ENCODE assay signal across 25 cellular contexts in the genomic region with DNA sequence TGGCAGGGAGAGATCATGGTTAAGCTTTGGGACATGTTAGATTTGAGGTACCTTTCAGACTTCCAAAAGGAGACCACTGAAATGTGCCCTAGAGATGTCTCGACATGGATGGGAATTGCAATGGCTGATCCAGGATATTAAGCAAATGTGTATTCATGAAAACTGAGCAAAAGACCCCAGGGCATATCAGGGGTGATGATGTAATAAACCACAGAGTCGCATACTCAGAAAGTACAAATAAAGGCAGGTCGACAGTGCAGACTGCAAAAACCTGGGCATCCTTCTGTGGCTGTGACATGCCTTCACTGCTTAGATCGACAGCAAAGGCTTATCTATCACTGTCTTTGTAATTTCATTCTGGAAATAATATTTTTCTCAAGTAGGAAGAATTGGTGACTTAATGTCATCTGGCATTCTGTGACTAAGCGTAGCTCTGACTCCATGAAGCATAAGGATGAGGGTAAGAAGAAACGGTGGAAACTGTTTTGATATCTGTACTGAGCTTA.
"Had no signal": no experiment of that assay in that cellular context is flagged by ENCODE, and none has a peak within 500 bp of the region (broad histone marks: within the 10 kb centered on the region; RNA-seq: fewer than 3 reads in every experiment).

No MANE protein-coding gene starts in this region.

- H3K79me2 ChIP-seq: hepatocyte had no signal

- H3K36me3 ChIP-seq: gastroesophageal sphincter, left ventricle myocardium inferior, stomach, tibial artery had no signal

- H3K36me3 Mint-ChIP-seq: activated naive CD4-positive, alpha-beta T cell treated with anti-CD3 and anti-CD28 coated beads, Interleukin-2, amount 10 ng/mL, durations not matched to agents 7 days and 5 days; activated naive CD8-positive, alpha-beta T cell treated with anti-CD3 and anti-CD28 coated beads, Interleukin-2, amount 10 ng/mL, durations not matched to agents 7 days and 5 days; natural killer cell; stimulated activated naive B cell treated with anti-CD40 and anti-IgM and Interleukin-4, amounts not matched to agents 10 μg/mL and 1 μg/mL and 100 μg/mL, for 72 hours had no signal

- H3K27ac ChIP-seq: gastroesophageal sphincter, hepatocyte, left ventricle myocardium inferior, stomach, tibial artery, VCaP had no signal

- H3K27me3 Mint-ChIP-seq: central memory CD8-positive, alpha-beta T cell had no signal

- H3K27me3 ChIP-seq: gastroesophageal sphincter, hepatocyte, stomach, tibial artery had no signal

- H2AFZ ChIP-seq: hepatocyte had no signal

- H3K4me1 ChIP-seq: gastroesophageal sphincter, left ventricle myocardium inferior, stomach had no signal

- H3K4me2 ChIP-seq: hepatocyte had no signal

- H3K4me3 ChIP-seq: gastroesophageal sphincter, hepatocyte, left ventricle myocardium inferior, lung, stomach, tibial artery had no signal

- ATAC-seq: activated CD4-positive, CD25-positive, alpha-beta regulatory T cell treated with anti-CD3 and anti-CD28 coated beads, Interleukin-2, amount 50 U/mL, for 24 hours; gastroesophageal sphincter; natural killer cell; right cardiac atrium; stimulated activated naive B cell treated with anti-CD40 and anti-IgM and Interleukin-4, amounts not matched to agents 10 μg/mL and 1 μg/mL and 100 μg/mL, for 72 hours had no signal

- H3K27ac Mint-ChIP-seq: activated naive CD4-positive, alpha-beta T cell treated with anti-CD3 and anti-CD28 coated beads, Interleukin-2, amount 10 ng/mL, durations not matched to agents 7 days and 5 days; activated naive CD8-positive, alpha-beta T cell treated with anti-CD3 and anti-CD28 coated beads, Interleukin-2, amount 10 ng/mL, durations not matched to agents 7 days and 5 days; natural killer cell; stimulated activated naive B cell treated with anti-CD40 and anti-IgM and Interleukin-4, amounts not matched to agents 10 μg/mL and 1 μg/mL and 100 μg/mL, for 72 hours had no signal

- DNase-seq: activated CD4-positive, alpha-beta T cell treated with anti-CD3 and anti-CD28 coated beads for 48 hours; activated CD4-positive, alpha-beta T cell treated with anti-CD3 and anti-CD28 coated beads, Interleukin-2, amount 50 U/mL, for 48 hours; activated CD8-positive, alpha-beta memory T cell treated with anti-CD3 and anti-CD28 coated beads for 24 hours; activated gamma-delta T cell; activated naive CD4-positive, alpha-beta T cell treated with anti-CD3 and anti-CD28 coated beads, Interleukin-2, amount 10 ng/mL, durations not matched to agents 7 days and 5 days; activated naive CD8-positive, alpha-beta T cell treated with anti-CD3 and anti-CD28 coated beads, Interleukin-2, amount 10 ng/mL, durations not matched to agents 7 days and 5 days; amniotic stem cell; dermis blood vessel endothelial cell; effector CD4-positive, alpha-beta T cell; islet precursor cell; left ventricle myocardium inferior; mesendoderm; natural killer cell; right cardiac atrium; stimulated activated CD4-positive, alpha-beta T cell treated with anti-CD3 and anti-CD28 coated beads, Interleukin-15, amount 100 ng/mL, for 24 hours; stimulated activated CD4-positive, alpha-beta T cell treated with anti-CD3 and anti-CD28 coated beads, Interleukin-2, amount 100 ng/mL, for 24 hours; stimulated activated naive B cell treated with anti-CD40 and anti-IgM and Interleukin-4, amounts not matched to agents 10 μg/mL and 1 μg/mL and 100 μg/mL, for 72 hours; stomach; tibial artery had no signal

- H3K4me1 Mint-ChIP-seq: activated naive CD4-positive, alpha-beta T cell treated with anti-CD3 and anti-CD28 coated beads, Interleukin-2, amount 10 ng/mL, durations not matched to agents 7 days and 5 days; central memory CD8-positive, alpha-beta T cell; natural killer cell; stimulated activated naive B cell treated with anti-CD40 and anti-IgM and Interleukin-4, amounts not matched to agents 10 μg/mL and 1 μg/mL and 100 μg/mL, for 72 hours had no signal

- H3K9me3 ChIP-seq: gastroesophageal sphincter, left ventricle myocardium inferior, stomach, tibial artery had no signal

- H3K9me3 Mint-ChIP-seq: activated naive CD4-positive, alpha-beta T cell treated with anti-CD3 and anti-CD28 coated beads, Interleukin-2, amount 10 ng/mL, durations not matched to agents 7 days and 5 days; activated naive CD8-positive, alpha-beta T cell treated with anti-CD3 and anti-CD28 coated beads, Interleukin-2, amount 10 ng/mL, durations not matched to agents 7 days and 5 days; central memory CD8-positive, alpha-beta T cell; stimulated activated naive B cell treated with anti-CD40 and anti-IgM and Interleukin-4, amounts not matched to agents 10 μg/mL and 1 μg/mL and 100 μg/mL, for 72 hours had no signal

- H3K4me3 Mint-ChIP-seq: activated naive CD4-positive, alpha-beta T cell treated with anti-CD3 and anti-CD28 coated beads, Interleukin-2, amount 10 ng/mL, durations not matched to agents 7 days and 5 days; activated naive CD8-positive, alpha-beta T cell treated with anti-CD3 and anti-CD28 coated beads, Interleukin-2, amount 10 ng/mL, durations not matched to agents 7 days and 5 days; central memory CD8-positive, alpha-beta T cell; natural killer cell; stimulated activated naive B cell treated with anti-CD40 and anti-IgM and Interleukin-4, amounts not matched to agents 10 μg/mL and 1 μg/mL and 100 μg/mL, for 72 hours had no signal
